Comparison of ENCODE assay signal across 1 cellular context in the genomic region with DNA sequence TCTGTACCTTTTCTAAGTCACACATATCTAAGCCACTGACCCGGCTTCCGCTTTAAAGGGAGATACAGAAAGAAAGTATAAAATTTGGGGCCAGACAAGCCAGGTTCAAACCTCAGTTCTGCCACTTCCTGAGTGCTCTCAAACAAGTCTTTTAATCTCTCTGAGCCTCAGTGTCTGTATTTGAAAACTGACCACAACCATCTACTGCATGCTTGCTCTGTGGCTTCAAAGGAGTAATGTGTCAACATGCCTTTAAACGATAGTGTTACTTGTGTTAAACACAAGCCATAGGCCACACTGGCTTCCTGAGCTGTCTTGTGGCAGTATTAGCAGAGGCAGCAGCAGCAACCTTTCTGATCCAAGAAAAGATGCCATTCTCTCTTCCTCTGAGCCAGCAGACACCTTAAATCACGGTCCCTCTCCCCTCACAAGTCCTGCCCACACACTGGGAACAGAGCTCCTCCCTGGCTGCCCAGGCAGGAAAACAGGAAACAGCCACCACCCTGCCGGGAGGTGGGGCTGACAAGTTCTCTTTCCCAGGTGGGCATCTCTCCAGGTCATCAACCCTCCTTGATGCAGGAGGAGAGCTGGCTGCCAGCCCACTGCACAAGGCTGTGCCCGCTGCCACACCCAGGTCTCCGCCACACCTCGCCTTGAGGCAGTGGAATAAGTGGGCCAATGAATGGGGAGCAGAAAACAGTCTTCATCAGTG.
TF ChIP-seq lines count a peak whose summit lies in the region.

No MANE protein-coding gene starts in this region.

TF ChIP-seq in HepG2, 621 proteins besides CTCF, POLR2A, EP300 and RAD21 (continued from another document and continues in another):
- TF ChIP-seq, protein P1, sequence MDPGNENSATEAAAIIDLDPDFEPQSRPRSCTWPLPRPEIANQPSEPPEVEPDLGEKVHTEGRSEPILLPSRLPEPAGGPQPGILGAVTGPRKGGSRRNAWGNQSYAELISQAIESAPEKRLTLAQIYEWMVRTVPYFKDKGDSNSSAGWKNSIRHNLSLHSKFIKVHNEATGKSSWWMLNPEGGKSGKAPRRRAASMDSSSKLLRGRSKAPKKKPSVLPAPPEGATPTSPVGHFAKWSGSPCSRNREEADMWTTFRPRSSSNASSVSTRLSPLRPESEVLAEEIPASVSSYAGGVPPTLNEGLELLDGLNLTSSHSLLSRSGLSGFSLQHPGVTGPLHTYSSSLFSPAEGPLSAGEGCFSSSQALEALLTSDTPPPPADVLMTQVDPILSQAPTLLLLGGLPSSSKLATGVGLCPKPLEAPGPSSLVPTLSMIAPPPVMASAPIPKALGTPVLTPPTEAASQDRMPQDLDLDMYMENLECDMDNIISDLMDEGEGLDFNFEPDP (CRISPR knock-in tag; conservative IDR thresholded peaks at IDR 0.05), result no peak
- TF ChIP-seq KDM2A (CRISPR knock-in tag; IDR thresholded peaks at IDR 0.05; ENCODE audit: borderline replicate concordance, low read depth), result no peak
- no peak for TF ChIP-seq ZSCAN22 (CRISPR knock-in tag; IDR thresholded peaks at IDR 0.05)
- no peak for TF ChIP-seq POLR2AphosphoS5 (IDR thresholded peaks at IDR 0.05; ENCODE audit: low read depth, low read length)
- no peak for TF ChIP-seq ZNF737 (CRISPR knock-in tag; IDR thresholded peaks at IDR 0.05; ENCODE audit: borderline replicate concordance)
- no peak for TF ChIP-seq RFX1 (IDR thresholded peaks at IDR 0.05)
- TF ChIP-seq ZFP37 (CRISPR knock-in tag; IDR thresholded peaks at IDR 0.05; ENCODE audit: borderline replicate concordance), result no peak
- TF ChIP-seq ZBTB26 (CRISPR knock-in tag; IDR thresholded peaks at IDR 0.05; ENCODE audit: borderline replicate concordance), result no peak
- no peak for TF ChIP-seq HNF4G (IDR thresholded peaks at IDR 0.05; ENCODE audit: borderline replicate concordance, low read depth, low read length)
- no peak for TF ChIP-seq HNF4G (CRISPR knock-in tag; IDR thresholded peaks at IDR 0.05; ENCODE audit: borderline replicate concordance, low read depth)
- TF ChIP-seq ZSCAN20 (CRISPR knock-in tag; IDR thresholded peaks at IDR 0.05; ENCODE audit: borderline replicate concordance), result no peak
- TF ChIP-seq ZNF17 (CRISPR knock-in tag; IDR thresholded peaks at IDR 0.05), result no peak
- no peak for TF ChIP-seq ZNF883 (CRISPR knock-in tag; IDR thresholded peaks at IDR 0.05; ENCODE audit: not compliant biosample characterization)
- TF ChIP-seq SIN3A (IDR thresholded peaks at IDR 0.05; ENCODE audit: borderline replicate concordance, low read depth, low read length), result no peak
- no peak for TF ChIP-seq ZBTB49 (CRISPR knock-in tag; IDR thresholded peaks at IDR 0.05; ENCODE audit: borderline replicate concordance)
- TF ChIP-seq ZNF121 (CRISPR knock-in tag; IDR thresholded peaks at IDR 0.05), result no peak
- peak; percentile 54 for TF ChIP-seq ZNF687 (CRISPR knock-in tag; IDR thresholded peaks at IDR 0.05)
- TF ChIP-seq SETDB1 (CRISPR knock-in tag; IDR thresholded peaks at IDR 0.05; ENCODE audit: borderline replicate concordance), result no peak
- TF ChIP-seq MTF1 (CRISPR knock-in tag; IDR thresholded peaks at IDR 0.05), result no peak
- TF ChIP-seq RFXANK (CRISPR knock-in tag; IDR thresholded peaks at IDR 0.05), result no peak
- no peak for TF ChIP-seq MZF1 (CRISPR knock-in tag; IDR thresholded peaks at IDR 0.05; ENCODE audit: borderline replicate concordance)
- TF ChIP-seq ZNF773 (CRISPR knock-in tag; IDR thresholded peaks at IDR 0.05; ENCODE audit: borderline replicate concordance), result no peak
- TF ChIP-seq, protein P2, sequence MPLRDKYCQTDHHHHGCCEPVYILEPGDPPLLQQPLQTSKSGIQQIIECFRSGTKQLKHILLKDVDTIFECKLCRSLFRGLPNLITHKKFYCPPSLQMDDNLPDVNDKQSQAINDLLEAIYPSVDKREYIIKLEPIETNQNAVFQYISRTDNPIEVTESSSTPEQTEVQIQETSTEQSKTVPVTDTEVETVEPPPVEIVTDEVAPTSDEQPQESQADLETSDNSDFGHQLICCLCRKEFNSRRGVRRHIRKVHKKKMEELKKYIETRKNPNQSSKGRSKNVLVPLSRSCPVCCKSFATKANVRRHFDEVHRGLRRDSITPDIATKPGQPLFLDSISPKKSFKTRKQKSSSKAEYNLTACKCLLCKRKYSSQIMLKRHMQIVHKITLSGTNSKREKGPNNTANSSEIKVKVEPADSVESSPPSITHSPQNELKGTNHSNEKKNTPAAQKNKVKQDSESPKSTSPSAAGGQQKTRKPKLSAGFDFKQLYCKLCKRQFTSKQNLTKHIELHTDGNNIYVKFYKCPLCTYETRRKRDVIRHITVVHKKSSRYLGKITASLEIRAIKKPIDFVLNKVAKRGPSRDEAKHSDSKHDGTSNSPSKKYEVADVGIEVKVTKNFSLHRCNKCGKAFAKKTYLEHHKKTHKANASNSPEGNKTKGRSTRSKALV (CRISPR knock-in tag; IDR thresholded peaks at IDR 0.05), result no peak
- peak; percentile 51 for TF ChIP-seq TARDBP (CRISPR knock-in tag; IDR thresholded peaks at IDR 0.05)
- TF ChIP-seq IRF9 (CRISPR knock-in tag; IDR thresholded peaks at IDR 0.05; ENCODE audit: borderline replicate concordance), result no peak
- no peak for TF ChIP-seq ARID3A (IDR thresholded peaks at IDR 0.05; ENCODE audit: low read depth, low read length)
- TF ChIP-seq ETV6 (CRISPR knock-in tag; conservative IDR thresholded peaks at IDR 0.05), result no peak
- TF ChIP-seq, protein P3, sequence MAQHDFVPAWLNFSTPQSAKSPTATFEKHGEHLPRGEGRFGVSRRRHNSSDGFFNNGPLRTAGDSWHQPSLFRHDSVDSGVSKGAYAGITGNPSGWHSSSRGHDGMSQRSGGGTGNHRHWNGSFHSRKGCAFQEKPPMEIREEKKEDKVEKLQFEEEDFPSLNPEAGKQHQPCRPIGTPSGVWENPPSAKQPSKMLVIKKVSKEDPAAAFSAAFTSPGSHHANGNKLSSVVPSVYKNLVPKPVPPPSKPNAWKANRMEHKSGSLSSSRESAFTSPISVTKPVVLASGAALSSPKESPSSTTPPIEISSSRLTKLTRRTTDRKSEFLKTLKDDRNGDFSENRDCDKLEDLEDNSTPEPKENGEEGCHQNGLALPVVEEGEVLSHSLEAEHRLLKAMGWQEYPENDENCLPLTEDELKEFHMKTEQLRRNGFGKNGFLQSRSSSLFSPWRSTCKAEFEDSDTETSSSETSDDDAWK (CRISPR knock-in tag; IDR thresholded peaks at IDR 0.05), result no peak
- TF ChIP-seq SUZ12 (IDR thresholded peaks at IDR 0.05; ENCODE audit: low read depth, low read length), result no peak
- TF ChIP-seq, protein P4, sequence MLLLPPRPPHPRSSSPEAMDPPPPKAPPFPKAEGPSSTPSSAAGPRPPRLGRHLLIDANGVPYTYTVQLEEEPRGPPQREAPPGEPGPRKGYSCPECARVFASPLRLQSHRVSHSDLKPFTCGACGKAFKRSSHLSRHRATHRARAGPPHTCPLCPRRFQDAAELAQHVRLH (CRISPR knock-in tag; IDR thresholded peaks at IDR 0.05; ENCODE audit: borderline replicate concordance, low read depth), result no peak
- TF ChIP-seq YEATS2 (CRISPR knock-in tag; IDR thresholded peaks at IDR 0.05; ENCODE audit: borderline replicate concordance), result 0 out of 2 replicates have a peak, but pooled peaks have one; percentile 27
- TF ChIP-seq EEA1 (CRISPR knock-in tag; IDR thresholded peaks at IDR 0.05; ENCODE audit: borderline replicate concordance), result no peak
- TF ChIP-seq ZBTB21 (CRISPR knock-in tag; IDR thresholded peaks at IDR 0.05), result no peak
- peak; percentile 77; the same call in 1 of the 2 replicates for TF ChIP-seq RXRB (CRISPR knock-in tag; IDR thresholded peaks at IDR 0.05; ENCODE audit: borderline replicate concordance)
- TF ChIP-seq ZFX (CRISPR knock-in tag; IDR thresholded peaks at IDR 0.05; ENCODE audit: low read depth), result peak; percentile 45
